26 cellular contexts compared by ENCODE assay signal in the genomic region with DNA sequence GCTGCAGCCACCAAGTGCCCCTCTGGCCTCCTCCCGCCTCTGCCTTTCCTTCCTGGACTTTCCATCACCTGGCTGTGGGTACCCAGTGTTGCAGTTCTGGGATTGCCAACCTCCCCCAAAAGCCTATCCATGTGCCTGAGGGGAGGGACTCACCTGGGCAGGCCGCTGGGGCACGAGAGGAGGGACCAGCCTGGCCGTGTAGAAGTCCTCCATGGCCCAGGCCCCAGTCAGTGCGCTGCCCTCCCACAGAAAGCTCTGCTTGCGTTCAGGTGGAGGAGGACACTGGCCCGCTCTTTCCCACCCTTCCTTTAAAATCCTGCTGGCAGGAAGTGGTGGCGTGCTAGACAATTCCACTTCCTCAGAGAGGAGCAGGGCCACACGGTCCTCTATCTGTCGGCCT.
"Had no signal": no experiment of that assay in that cellular context is flagged by ENCODE, and none has a peak within 500 bp of the region (broad histone marks: within the 10 kb centered on the region; RNA-seq: fewer than 3 reads in every experiment).

No MANE protein-coding gene starts in this region.

- H3K9ac ChIP-seq: neural progenitor cell, parathyroid adenoma had no signal

- H3K4me3 ChIP-seq: left ventricle myocardium inferior, lower lobe of right lung, neural progenitor cell, psoas muscle, right lobe of liver, suprapubic skin, thyroid gland, uterus had no signal

- ATAC-seq: esophagus mucosa; left cardiac atrium; lower lobe of right lung; natural killer cell treated with Interleukin-12 subunit alpha and Interleukin-12 subunit beta and Interleukin-15 and Interleukin-18, amount 100 ng/mL, for 72 hours; right lobe of liver; stimulated activated effector memory CD8-positive, alpha-beta T cell treated with anti-CD3 and anti-CD28 coated beads, Interleukin-12 subunit alpha, Interleukin-12 subunit beta, amount 100 ng/mL, for 72 hours; stimulated activated naive CD8-positive, alpha-beta T cell treated with anti-CD3 and anti-CD28 coated beads, Interleukin-15, Interleukin-2, amounts not matched to agents 100 U/mL and 50 U/mL, for 24 hours had no signal

- H3K27me3 ChIP-seq: neural progenitor cell, right lobe of liver, suprapubic skin, thyroid gland, uterus had no signal

- DNase-seq: effector CD4-positive, alpha-beta T cell; endodermal cell; immature natural killer cell; left cardiac atrium; left ventricle myocardium inferior; lower lobe of right lung; mesenchymal stem cell; midbrain; occipital lobe; psoas muscle; retina; right lobe of liver; stimulated activated CD4-positive, alpha-beta T cell treated with anti-CD3 and anti-CD28 coated beads, Interleukin-4, amount 100 ng/mL, for 1 hour; stimulated activated CD8-positive, alpha-beta memory T cell treated with anti-CD3 and anti-CD28 coated beads, Interleukin-4, amount 100 ng/mL, for 48 hours; stimulated activated naive CD8-positive, alpha-beta T cell treated with anti-CD3 and anti-CD28 coated beads, Interleukin-15, Interleukin-2, amounts not matched to agents 100 U/mL and 50 U/mL, for 24 hours; thyroid gland; uterus had no signal

- H3K36me3 ChIP-seq: neural progenitor cell, uterus had no signal

- FAIRE-seq: colon, frontal cortex, keratinocyte had no signal

- H3K4me1 ChIP-seq: neural progenitor cell, parathyroid adenoma, psoas muscle, right lobe of liver, suprapubic skin, thyroid gland, uterus had no signal

- H3K27ac ChIP-seq: left ventricle myocardium inferior, lower lobe of right lung, neural progenitor cell, parathyroid adenoma, psoas muscle, right lobe of liver, suprapubic skin, thyroid gland, uterus had no signal

- H3K9me3 ChIP-seq: left ventricle myocardium inferior, lower lobe of right lung, psoas muscle, right lobe of liver, suprapubic skin, thyroid gland, uterus had no signal

- H3K4me2 ChIP-seq: neural progenitor cell had no signal
